ENCODE assay signal across 29 cellular contexts in genomic region chr11:78773503-78773902, GRCh38.
"Had no signal": no experiment of that assay in that cellular context is flagged by ENCODE, and none has a peak within 500 bp of the region (broad histone marks: within the 10 kb centered on the region; RNA-seq: fewer than 3 reads in every experiment).

No MANE protein-coding gene starts in this region.

- ATAC-seq: activated CD8-positive, alpha-beta T cell treated with anti-CD3 and anti-CD28 coated beads for 36 hours; activated naive CD4-positive, alpha-beta T cell treated with anti-CD3 and anti-CD28 coated beads, Interleukin-2, amount 50 U/mL, for 72 hours; activated T-cell treated with anti-CD3 and anti-CD28 coated beads, Interleukin-2, amount 50 U/mL, for 4 hours; activated T-cell treated with anti-CD3 and anti-CD28 coated beads, Interleukin-2, amount 50 U/mL, for 72 hours; activated T-helper 17 cell treated with anti-CD3 and anti-CD28 coated beads, Interleukin-2, amount 50 U/mL, for 72 hours; body of pancreas had no signal

- DNase-seq: activated B cell treated with CpG ODN at 0.5 μM for 24 hours; activated CD4-positive, alpha-beta memory T cell treated with anti-CD3 and anti-CD28 coated beads for 36 hours; activated CD4-positive, alpha-beta T cell treated with anti-CD3 and anti-CD28 coated beads for 4 hours; activated CD4-positive, alpha-beta T cell treated with anti-CD3 and anti-CD28 coated beads, Interleukin-2, amount 10 ng/mL, durations not matched to agents 24 days and 14 days; activated CD4-positive, alpha-beta T cell treated with anti-CD3 and anti-CD28 coated beads, Interleukin-2, amount 50 U/mL, for 1 hour; activated CD4-positive, alpha-beta T cell treated with anti-CD3 and anti-CD28 coated beads, Interleukin-2, amount 50 U/mL, for 4 hours; activated CD4-positive, CD25-positive, alpha-beta regulatory T cell treated with anti-CD3 and anti-CD28 coated beads, Interleukin-2, amount 50 U/mL, for 72 hours; activated CD8-positive, alpha-beta memory T cell treated with anti-CD3 and anti-CD28 coated beads, Interleukin-2, amount 50 U/mL, for 4 hours; activated CD8-positive, alpha-beta T cell treated with anti-CD3 and anti-CD28 coated beads for 36 hours; activated effector memory CD4-positive, alpha-beta T cell treated with anti-CD3 and anti-CD28 coated beads, Interleukin-2, amount 50 U/mL, for 16 hours; activated gamma-delta T cell treated with Interleukin-2 at 50 U/mL for 16 hours; activated naive CD4-positive, alpha-beta T cell; activated naive CD4-positive, alpha-beta T cell treated with anti-CD3 and anti-CD28 coated beads for 36 hours; activated naive CD4-positive, alpha-beta T cell treated with anti-CD3 and anti-CD28 coated beads, Interleukin-2, amount 50 U/mL, for 16 hours; activated naive CD8-positive, alpha-beta T cell treated with anti-CD3 and anti-CD28 coated beads for 36 hours; activated T-cell treated with anti-CD3 and anti-CD28 coated beads for 4 hours; activated T-cell treated with anti-CD3 and anti-CD28 coated beads, Interleukin-2, amount 50 U/mL, for 1 hour; activated T-cell treated with anti-CD3 and anti-CD28 coated beads, Interleukin-2, amount 50 U/mL, for 4 hours; activated T-cell treated with anti-CD3 and anti-CD28 coated beads, Interleukin-2, amount 50 U/mL, for 72 hours; adrenal gland; amniotic stem cell; aorta; body of pancreas; brain microvascular endothelial cell; central memory CD4-positive, alpha-beta T cell; T-helper 2 cell; T-helper 9 cell had no signal
